Comparison of ENCODE assay signal across 22 cellular contexts in genomic region chr11:129163714-129164164, GRCh38. TPM values are rescaled to one million over a fixed set of nuclear protein-coding genes. Genes with fewer than 3 reads are reported as not detected.
DNase-seq lines count a peak whose midpoint lies in the region; ATAC-seq and TF ChIP-seq lines count a peak whose summit lies in the region.
"Had no signal": no experiment of that assay in that cellular context is flagged by ENCODE, and none has a peak within 500 bp of the region (broad histone marks: within the 10 kb centered on the region; RNA-seq: fewer than 3 reads in every experiment).

No MANE protein-coding gene starts in this region.

- H4K91ac ChIP-seq in IMR-90 (ENCODE audit: insufficient read depth, low read depth, low read length), result no peak overlapping the region

- H3K23ac ChIP-seq in IMR-90 (ENCODE audit: low read depth, low read length), result no peak overlapping the region

- H3K4me2 ChIP-seq in IMR-90 (ENCODE audit: low read depth, low read length) (no peak overlapping the region), osteoblast (ENCODE audit: insufficient read depth, low read length) (peak overlapping the region; percentile 20)

- 88% methylated on average over 2 of the region's 3 CpGs; no CpG with 5 or more reads in 1 of the 2 experiments for WGBS in IMR-90 (ENCODE audit: extremely low coverage in 2 of 2, insufficient read length in 1 of 2), 2 experiments

- H3K79me2 ChIP-seq in osteoblast (ENCODE audit: insufficient read depth, low read length), result peaks cover 4% of the 10 kb centered on the region

- no peak overlapping the region for H4K8ac ChIP-seq in IMR-90 (ENCODE audit: low read depth in 2 of 2, low read length in 2 of 2)

- no peaks in the 10 kb centered on the region for H3K36me3 Mint-ChIP-seq in T-helper 2 cell treated with Interferon-gamma antibody and Interleukin-4, amounts not matched to agents 5 μg/mL and 100 μg/mL, for 36 hours (ENCODE audit: low read depth)
- no peaks in the 10 kb centered on the region for H3K36me3 Mint-ChIP-seq in activated T-helper 17 cell treated with anti-CD3 and anti-CD28 coated beads, Interleukin-2, amount 50 U/mL, for 72 hours (ENCODE audit: low read depth)
- H3K36me3 Mint-ChIP-seq: CD4-positive, CD25-positive, alpha-beta regulatory T cell had no signal

- H3K14ac ChIP-seq in IMR-90 (replicated peaks; ENCODE audit: low read depth, low read length), result no peak overlapping the region

- no peak for TF ChIP-seq POLR2A in IMR-90 (IDR thresholded peaks at IDR 0.05; ENCODE audit: low read depth, low read length)

- H3K9me3 Mint-ChIP-seq in T-helper 2 cell treated with Interferon-gamma antibody and Interleukin-4, amounts not matched to agents 5 μg/mL and 100 μg/mL, for 36 hours, result peaks cover 5% of the 10 kb centered on the region
- peaks cover 11% of the 10 kb centered on the region for H3K9me3 Mint-ChIP-seq in activated T-helper 17 cell treated with anti-CD3 and anti-CD28 coated beads, Interleukin-2, amount 50 U/mL, for 72 hours

- peaks cover 9% of the 10 kb centered on the region for H3K27me3 Mint-ChIP-seq in T-helper 2 cell treated with Interferon-gamma antibody and Interleukin-4, amounts not matched to agents 5 μg/mL and 100 μg/mL, for 36 hours (ENCODE audit: low read depth)
- no peaks in the 10 kb centered on the region for H3K27me3 Mint-ChIP-seq in activated T-helper 17 cell treated with anti-CD3 and anti-CD28 coated beads, Interleukin-2, amount 50 U/mL, for 72 hours
- H3K27me3 Mint-ChIP-seq: CD4-positive, CD25-positive, alpha-beta regulatory T cell had no signal

- H3K27ac ChIP-seq in IMR-90 (ENCODE audit: insufficient read depth, low read length), result no peak overlapping the region
- H3K27ac ChIP-seq in osteoblast (ENCODE audit: low read depth, low read length), result no peak overlapping the region
- H3K27ac ChIP-seq: Peyer's patch had no signal

- H2BK20ac ChIP-seq in IMR-90 (ENCODE audit: low read depth, low read length), result no peak overlapping the region

- TF ChIP-seq RAD21 in IMR-90 (IDR thresholded peaks at IDR 0.05; ENCODE audit: low read length), result no peak

- no peak overlapping the region for H4K5ac ChIP-seq in IMR-90 (ENCODE audit: low read depth, low read length)

- H2AK9ac ChIP-seq in IMR-90 (replicated peaks; ENCODE audit: low read depth, low read length, poor library complexity), result no peak overlapping the region

- H2AK5ac ChIP-seq in IMR-90 (ENCODE audit: low read depth, low read length), result no peak overlapping the region

- TF ChIP-seq CTCF in IMR-90 (conservative IDR thresholded peaks at IDR 0.05; ENCODE audit: low read depth, low read length), result no peak
- TF ChIP-seq CTCF in osteoblast (IDR thresholded peaks at IDR 0.05; ENCODE audit: extremely low read depth, low read depth, low read length), result no peak

- DNase-seq in T-helper 2 cell treated with Interferon-gamma antibody and Interleukin-4, amounts not matched to agents 5 μg/mL and 100 μg/mL, for 36 hours (ENCODE audit: low spot score), result peak; percentile 22
- DNase-seq in T-helper 2 cell (no peak), IMR-90 (peak; percentile 10), osteoblast (ENCODE audit: insufficient read length, low spot score, missing footprints) (no peak), NCI-H524 (lab: John Stamatoyannopoulos, UW) (no peak)
- DNase-seq: BE2C; CD4-positive, CD25-positive, alpha-beta regulatory T cell; DMS53; EL; GOT3; NCI-H1105 treated with DMSO at 0.1 percent for 48 hours; NCI-H187; NCI-H2107; NCI-H345; NCI-H526; Peyer's patch had no signal

- no peak overlapping the region for H3K18ac ChIP-seq in IMR-90 (ENCODE audit: low read depth, low read length)

- intact Hi-C loops in IMR-90 (cut with micrococcal nuclease), result no loop called here

- H4K20me1 ChIP-seq in IMR-90 (ENCODE audit: insufficient read depth, low read length) (no peaks in the 10 kb centered on the region), osteoblast (ENCODE audit: insufficient read depth, low read length) (no peaks in the 10 kb centered on the region)

- H3K27ac Mint-ChIP-seq in T-helper 2 cell treated with Interferon-gamma antibody and Interleukin-4, amounts not matched to agents 5 μg/mL and 100 μg/mL, for 36 hours, result no peak overlapping the region
- H3K27ac Mint-ChIP-seq in activated T-helper 17 cell treated with anti-CD3 and anti-CD28 coated beads, Interleukin-2, amount 50 U/mL, for 72 hours, result no peak overlapping the region
- H3K27ac Mint-ChIP-seq: CD4-positive, CD25-positive, alpha-beta regulatory T cell had no signal

- no peak overlapping the region for H3K4me3 Mint-ChIP-seq in T-helper 2 cell treated with Interferon-gamma antibody and Interleukin-4, amounts not matched to agents 5 μg/mL and 100 μg/mL, for 36 hours
- H3K4me3 Mint-ChIP-seq in activated T-helper 17 cell treated with anti-CD3 and anti-CD28 coated beads, Interleukin-2, amount 50 U/mL, for 72 hours, result no peak overlapping the region
- H3K4me3 Mint-ChIP-seq: CD4-positive, CD25-positive, alpha-beta regulatory T cell had no signal

- H2BK120ac ChIP-seq in IMR-90 (ENCODE audit: low read depth, low read length), result no peak overlapping the region

- H3K4me1 ChIP-seq in IMR-90 (ENCODE audit: control insufficient read depth, insufficient read depth, low read length), result no peaks in the 10 kb centered on the region
- peaks cover 2% of the 10 kb centered on the region for H3K4me1 ChIP-seq in osteoblast (ENCODE audit: insufficient read depth, low read length)
- H3K4me1 ChIP-seq: BE2C, Peyer's patch had no signal

- H2BK5ac ChIP-seq in IMR-90 (ENCODE audit: low read depth, low read length, poor library complexity, severe bottlenecking), result no peak overlapping the region

- BruUV-seq in IMR-90 (replicated peaks; lab: Mats Ljungman, UMichigan), result no TSS peak

- no peak overlapping the region for H2BK15ac ChIP-seq in IMR-90 (ENCODE audit: low read depth, low read length)

- in situ Hi-C loops in IMR-90 (cut with MboI; ENCODE audit: low sequenced_read_pairs), result no loop called here

- H3K4me3 ChIP-seq in IMR-90 (ENCODE audit: insufficient read depth, low read depth, low read length), result no peak overlapping the region
- H3K4me3 ChIP-seq in osteoblast (ENCODE audit: insufficient read depth, low read length), result no peak overlapping the region
- H3K4me3 ChIP-seq: GM12878, K562, Peyer's patch had no signal

- POLR2A ChIA-PET in IMR-90 (lab: Charles Lee; ENCODE audit: unreplicated experiment), result no interaction called here

- no peak overlapping the region for H2AFZ ChIP-seq in IMR-90 (replicated peaks; ENCODE audit: low read length, poor library complexity)
- H2AFZ ChIP-seq in osteoblast (ENCODE audit: low read length), result no peak overlapping the region

- CTCF ChIA-PET in IMR-90 (lab: Yijun Ruan, JAX), result no interaction called here

- no peaks in the 10 kb centered on the region for H3K9me1 ChIP-seq in IMR-90 (ENCODE audit: insufficient read depth, low read length)

- no peak overlapping the region for H3K9ac ChIP-seq in IMR-90 (ENCODE audit: low read depth, low read length)

- H3K4ac ChIP-seq in IMR-90 (ENCODE audit: low read depth, low read length), result no peak overlapping the region

- H3K27me3 ChIP-seq in IMR-90 (ENCODE audit: control insufficient read depth, insufficient read depth, low read length) (no peaks in the 10 kb centered on the region), osteoblast (ENCODE audit: insufficient read depth, low read length) (no peaks in the 10 kb centered on the region)
- H3K27me3 ChIP-seq: BE2C, Peyer's patch had no signal

- peaks cover 10% of the 10 kb centered on the region for H3K4me1 Mint-ChIP-seq in T-helper 2 cell treated with Interferon-gamma antibody and Interleukin-4, amounts not matched to agents 5 μg/mL and 100 μg/mL, for 36 hours (ENCODE audit: low read depth)
- H3K4me1 Mint-ChIP-seq in activated T-helper 17 cell treated with anti-CD3 and anti-CD28 coated beads, Interleukin-2, amount 50 U/mL, for 72 hours, result peaks cover 8% of the 10 kb centered on the region
- H3K4me1 Mint-ChIP-seq: CD4-positive, CD25-positive, alpha-beta regulatory T cell had no signal

- dilution Hi-C loops in IMR-90 (cut with HindIII; ENCODE audit: low sequenced_read_pairs, unreplicated experiment), result no loop called here

- H3K56ac ChIP-seq in IMR-90 (ENCODE audit: extremely low read depth, insufficient read depth, low read length), result no peak overlapping the region

- no peaks in the 10 kb centered on the region for H3K36me3 ChIP-seq in IMR-90 (ENCODE audit: control insufficient read depth, insufficient read depth, low read length)
- no peaks in the 10 kb centered on the region for H3K36me3 ChIP-seq in osteoblast (ENCODE audit: insufficient read depth, low read length)
- H3K36me3 ChIP-seq: BE2C, Peyer's patch had no signal

- H3K9me3 ChIP-seq in IMR-90 (ENCODE audit: control insufficient read depth, insufficient read depth, low read length) (no peaks in the 10 kb centered on the region), osteoblast (ENCODE audit: low read depth, low read length) (no peaks in the 10 kb centered on the region)
- H3K9me3 ChIP-seq: BE2C, Peyer's patch had no signal

- no peak for ATAC-seq in IMR-90 (ENCODE audit: low read depth)
- ATAC-seq in activated T-helper 17 cell treated with anti-CD3 and anti-CD28 coated beads, Interleukin-2, amount 50 U/mL, for 72 hours (replicated peaks), result peak; percentile 94
- no peak for ATAC-seq in HG03354 (IDR thresholded peaks at IDR 0.05; ENCODE audit: poor library complexity, severe bottlenecking, unreplicated experiment)
- no peak for ATAC-seq in GM21367 (IDR thresholded peaks at IDR 0.05; ENCODE audit: unreplicated experiment)
- ATAC-seq: GM12878, K562, Right ventricle myocardium inferior had no signal

- H3K79me1 ChIP-seq in IMR-90 (ENCODE audit: low read depth in 1 of 2, low read length in 2 of 2), result peaks cover 3% of the 10 kb centered on the region in 2 experiments; a peak in 2 of 4 replicates

TF ChIP-seq in IMR-90, 13 proteins besides CTCF, POLR2A, EP300 and RAD21:
- TF ChIP-seq FOS (IDR thresholded peaks at IDR 0.05; ENCODE audit: low read depth, low read length) (no peak), CHD1 (IDR thresholded peaks at IDR 0.05; ENCODE audit: low read depth, low read length) (no peak), NFE2L2 (IDR thresholded peaks at IDR 0.05; ENCODE audit: low read depth, low read length) (no peak), RCOR1 (IDR thresholded peaks at IDR 0.05; ENCODE audit: insufficient replicate concordance, low read length) (no peak)
- TF ChIP-seq, protein P1, sequence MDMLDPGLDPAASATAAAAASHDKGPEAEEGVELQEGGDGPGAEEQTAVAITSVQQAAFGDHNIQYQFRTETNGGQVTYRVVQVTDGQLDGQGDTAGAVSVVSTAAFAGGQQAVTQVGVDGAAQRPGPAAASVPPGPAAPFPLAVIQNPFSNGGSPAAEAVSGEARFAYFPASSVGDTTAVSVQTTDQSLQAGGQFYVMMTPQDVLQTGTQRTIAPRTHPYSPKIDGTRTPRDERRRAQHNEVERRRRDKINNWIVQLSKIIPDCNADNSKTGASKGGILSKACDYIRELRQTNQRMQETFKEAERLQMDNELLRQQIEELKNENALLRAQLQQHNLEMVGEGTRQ (IDR thresholded peaks at IDR 0.05; ENCODE audit: low read depth, low read length), result no peak
TF ChIP-seq in IMR-90: peak in this region for 0.

RNA-seq across cellular contexts. Expression of gene ARHGAP32, which starts 28.4 kb away (rescaled TPM):
- total RNA-seq in IMR-90 (2012; rRNA removed) (5.8 and 8.4 TPM in 2 replicates), osteoblast (25.3 and 33.6 TPM in 2 replicates)
- polyA plus RNA-seq in IMR-90 (2012; rRNA removed), result 4.1 and 4.7 TPM in 2 replicates
- 1.4 and 1.8 TPM in 2 replicates for polyA plus RNA-seq in IMR-90 (2012; cell fraction: cytosol; rRNA removed)
- 7.4 and 14.3 TPM in 2 replicates for polyA plus RNA-seq in IMR-90 (2012; cell fraction: nucleus; rRNA removed; ENCODE audit: low replicate concordance)
- total RNA-seq in activated T-helper 17 cell treated with anti-CD3 and anti-CD28 coated beads, Interleukin-2, amount 50 U/mL, for 72 hours, result 1 to 10 TPM; 2.1 to 3.4 TPM
- polyA plus RNA-seq: K562 had no signal

Comparison
In these comparisons a context has a peak if more than half of its experiments do, and no peak if none do; other contexts are left out.
1. DNase-seq: peak in T-helper 2 cell treated with Interferon-gamma antibody and Interleukin-4, amounts not matched to agents 5 μg/mL and 100 μg/mL, for 36 hours (single experiment) and IMR-90 (single experiment); none in T-helper 2 cell (0 of 5), osteoblast (single experiment) and NCI-H524 (0 of 2).